In the genomic region with DNA sequence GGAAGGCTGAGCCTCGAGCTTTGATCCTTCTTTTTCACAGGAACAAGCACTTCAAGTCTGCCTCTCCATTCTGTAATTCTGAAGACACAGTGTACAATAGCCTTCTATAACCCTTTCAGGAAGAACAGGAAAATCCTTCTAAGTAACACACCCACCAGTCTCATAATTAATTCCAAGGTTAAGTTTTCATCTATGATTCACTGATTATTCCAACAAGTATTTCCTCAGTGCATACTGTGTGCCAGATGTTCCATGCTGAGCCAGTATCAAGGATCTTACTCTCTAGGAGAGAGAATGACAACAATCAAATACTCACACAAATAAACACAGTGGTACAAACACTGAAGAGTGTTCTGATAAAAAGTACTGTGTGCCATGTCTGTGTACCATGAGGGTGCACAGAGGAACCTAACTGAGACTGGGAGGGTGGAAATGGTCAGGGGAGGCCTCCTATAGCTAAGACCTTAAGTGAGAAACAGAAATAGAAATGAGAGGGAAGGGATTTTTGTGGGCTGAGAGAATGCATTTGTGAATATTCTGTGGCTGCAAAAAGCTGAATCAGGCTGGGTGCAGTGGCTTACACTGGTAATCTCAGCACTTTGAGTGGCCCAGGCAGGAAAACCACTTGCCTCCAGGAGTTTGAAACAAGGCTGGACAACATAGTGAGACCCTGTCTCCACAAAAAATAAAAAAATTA, we compare ENCODE assay signal across 1 cellular context.
TF ChIP-seq lines count a peak whose summit lies in the region.

No MANE protein-coding gene starts in this region.

TF ChIP-seq in IMR-90, 13 proteins besides CTCF, POLR2A, EP300 and RAD21:
- TF ChIP-seq CHD1 (IDR thresholded peaks at IDR 0.05; ENCODE audit: low read depth, low read length) (no peak), RCOR1 (IDR thresholded peaks at IDR 0.05; ENCODE audit: insufficient replicate concordance, low read length) (no peak), FOS (IDR thresholded peaks at IDR 0.05; ENCODE audit: low read depth, low read length) (no peak), RFX5 (IDR thresholded peaks at IDR 0.05; ENCODE audit: low read depth, low read length) (no peak), MAZ (IDR thresholded peaks at IDR 0.05; ENCODE audit: borderline replicate concordance, low read depth, low read length) (no peak), CEBPB (IDR thresholded peaks at IDR 0.05; ENCODE audit: low read depth, low read length) (no peak)
- TF ChIP-seq, protein P1, sequence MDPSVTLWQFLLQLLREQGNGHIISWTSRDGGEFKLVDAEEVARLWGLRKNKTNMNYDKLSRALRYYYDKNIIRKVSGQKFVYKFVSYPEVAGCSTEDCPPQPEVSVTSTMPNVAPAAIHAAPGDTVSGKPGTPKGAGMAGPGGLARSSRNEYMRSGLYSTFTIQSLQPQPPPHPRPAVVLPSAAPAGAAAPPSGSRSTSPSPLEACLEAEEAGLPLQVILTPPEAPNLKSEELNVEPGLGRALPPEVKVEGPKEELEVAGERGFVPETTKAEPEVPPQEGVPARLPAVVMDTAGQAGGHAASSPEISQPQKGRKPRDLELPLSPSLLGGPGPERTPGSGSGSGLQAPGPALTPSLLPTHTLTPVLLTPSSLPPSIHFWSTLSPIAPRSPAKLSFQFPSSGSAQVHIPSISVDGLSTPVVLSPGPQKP (IDR thresholded peaks at IDR 0.05; ENCODE audit: borderline replicate concordance, low read depth, low read length), result no peak
TF ChIP-seq in IMR-90: peak in this region for 0.
